Comparison of ENCODE assay signal across 19 cellular contexts in the genomic region with DNA sequence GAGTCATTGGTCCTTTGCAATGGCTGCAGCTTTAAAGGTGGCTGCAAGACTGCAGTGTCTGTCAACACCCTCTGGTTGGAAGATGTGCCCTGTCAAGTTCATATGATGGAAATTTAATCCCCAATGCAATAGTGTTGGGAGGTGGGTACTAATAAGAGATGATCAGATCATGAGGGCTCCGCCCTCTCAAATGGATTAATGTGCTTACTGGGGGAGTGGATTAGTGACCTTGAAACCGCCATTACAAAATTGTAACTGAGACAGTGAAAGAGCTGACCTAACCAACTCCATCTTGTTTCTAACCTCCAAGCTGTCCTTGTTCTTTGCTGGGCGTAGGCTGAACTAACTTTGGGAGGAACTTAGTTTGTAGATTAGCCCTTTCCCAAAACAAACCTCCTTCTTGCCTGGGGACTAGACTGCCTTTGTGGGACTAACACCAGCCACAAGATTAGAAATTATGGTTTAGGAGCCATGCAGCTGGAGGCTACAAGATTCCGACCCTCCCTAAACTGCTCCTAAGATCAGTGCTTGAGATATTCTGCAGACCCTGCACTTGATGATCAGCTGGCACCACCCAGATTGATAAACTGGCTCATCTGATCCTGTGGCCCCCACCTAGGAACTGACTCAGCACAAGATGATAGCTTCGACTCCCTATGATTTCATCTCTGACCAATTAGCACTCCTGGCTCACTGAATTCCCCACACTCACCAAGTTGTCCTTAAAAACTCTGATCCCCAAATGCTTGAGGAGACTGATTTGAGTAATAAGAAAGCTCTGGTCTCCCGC. TPM values are rescaled to one million over a fixed set of nuclear protein-coding genes. Genes with fewer than 3 reads are reported as not detected.
DNase-seq lines count a peak whose midpoint lies in the region; ATAC-seq and TF ChIP-seq lines count a peak whose summit lies in the region.
"Had no signal": no experiment of that assay in that cellular context is flagged by ENCODE, and none has a peak within 500 bp of the region (broad histone marks: within the 10 kb centered on the region; RNA-seq: fewer than 3 reads in every experiment).

No MANE protein-coding gene starts in this region.

- peaks cover 19% of the 10 kb centered on the region for H3K4me1 ChIP-seq in BE2C
- H3K4me1 ChIP-seq: A549 had no signal

- no peak overlapping the region for H3K27ac ChIP-seq in WERI-Rb-1
- H3K27ac ChIP-seq: 22Rv1; A549; BLaER1 treated with 17β-estradiol and CSF1 and Interleukin-3, amounts not matched to agents 10 nM and 100 nM; C4-2B had no signal

- no peaks in the 10 kb centered on the region for H3K9me3 Mint-ChIP-seq in progenitor cell of endocrine pancreas (ENCODE audit: low read depth)
- H3K9me3 Mint-ChIP-seq: CD4-positive, alpha-beta T cell; CD8-positive, alpha-beta T cell had no signal

- peaks cover 11% of the 10 kb centered on the region for H3K4me1 Mint-ChIP-seq in progenitor cell of endocrine pancreas (ENCODE audit: low read depth)

- no peak overlapping the region for H3K4me3 ChIP-seq in BE2C (ENCODE audit: low read depth, low read length)
- H3K4me3 ChIP-seq in WERI-Rb-1 (ENCODE audit: low read depth, low read length) = no peak overlapping the region
- H3K4me3 ChIP-seq: A549; BLaER1 treated with 17β-estradiol and CSF1 and Interleukin-3, amounts not matched to agents 10 nM and 100 nM had no signal

- H3K36me3 ChIP-seq in BE2C (peaks cover under 1% of the 10 kb centered on the region), WERI-Rb-1 (no peaks in the 10 kb centered on the region)
- H3K36me3 ChIP-seq: BLaER1 treated with 17β-estradiol and CSF1 and Interleukin-3, amounts not matched to agents 10 nM and 100 nM had no signal

- H3K9me3 ChIP-seq in BE2C (peaks cover 12% of the 10 kb centered on the region; the same call in 1 of the 2 replicates), WERI-Rb-1 (ENCODE audit: severe bottlenecking) (no peaks in the 10 kb centered on the region)
- H3K9me3 ChIP-seq: A549; BLaER1 treated with 17β-estradiol and CSF1 and Interleukin-3, amounts not matched to agents 10 nM and 100 nM; Caco-2 had no signal

- H3K27me3 ChIP-seq in BE2C (no peaks in the 10 kb centered on the region), WERI-Rb-1 (ENCODE audit: insufficient read depth, low read depth, severe bottlenecking) (no peaks in the 10 kb centered on the region)
- H3K27me3 ChIP-seq: BLaER1 treated with 17β-estradiol and CSF1 and Interleukin-3, amounts not matched to agents 10 nM and 100 nM had no signal

- peaks cover 5% of the 10 kb centered on the region for H3K27me3 Mint-ChIP-seq in progenitor cell of endocrine pancreas
- H3K27me3 Mint-ChIP-seq: CD4-positive, alpha-beta T cell had no signal

- H3K36me3 Mint-ChIP-seq in progenitor cell of endocrine pancreas (ENCODE audit: insufficient read depth) = peaks cover 2% of the 10 kb centered on the region
- H3K36me3 Mint-ChIP-seq: CD8-positive, alpha-beta T cell had no signal

- no peak for ATAC-seq in HG02870 (IDR thresholded peaks at IDR 0.05; ENCODE audit: unreplicated experiment)
- ATAC-seq: A549; CD8-positive, alpha-beta T cell had no signal

- TF ChIP-seq CTCF in BE2C (IDR thresholded peaks at IDR 0.05; ENCODE audit: low read depth, low read length) (no peak), WERI-Rb-1 (IDR thresholded peaks at IDR 0.05; ENCODE audit: low read depth, low read length) (no peak), progenitor cell of endocrine pancreas (IDR thresholded peaks at IDR 0.05; ENCODE audit: unreplicated experiment) (no peak)

- DNase-seq in BE2C (peak; percentile 97), NCI-H82 treated with DMSO at 0.1 percent for 48 hours (lab: John Stamatoyannopoulos, UW; ENCODE audit: unreplicated experiment) (peak; percentile 67), WERI-Rb-1 (peak; percentile 21), progenitor cell of endocrine pancreas (ENCODE audit: low spot score, unreplicated experiment) (no peak), Ammon's horn (ENCODE audit: low spot score) (no peak)
- DNase-seq: AML-193; Caco-2; Calu3; CD4-positive, alpha-beta T cell; CD8-positive, alpha-beta T cell; DMS79 treated with DMSO at 0.1 percent for 48 hours; GF-D8 had no signal

- H3K4me3 Mint-ChIP-seq in progenitor cell of endocrine pancreas (ENCODE audit: low read depth) = no peak overlapping the region
- H3K4me3 Mint-ChIP-seq: CD4-positive, alpha-beta T cell; CD8-positive, alpha-beta T cell had no signal

- no peak overlapping the region for H3K27ac Mint-ChIP-seq in progenitor cell of endocrine pancreas
- H3K27ac Mint-ChIP-seq: CD4-positive, alpha-beta T cell; CD8-positive, alpha-beta T cell had no signal

RNA-seq across cellular contexts. Expression of a gene that starts 13.7 kb away (rescaled TPM):
- polyA plus RNA-seq in BE2C (2012; ENCODE audit: insufficient read depth, insufficient read length, low read depth) = 1,296 TPM
- 15.5 and 17.6 TPM in 2 replicates for total RNA-seq in progenitor cell of endocrine pancreas
- total RNA-seq: A172; CD8-positive, alpha-beta T cell had no signal
- polyA plus RNA-seq: A549, BJ had no signal

Comparison
In these comparisons a context has a peak if more than half of its experiments do, and no peak if none do; other contexts are left out.
1. DNase-seq: peak in BE2C (single experiment), NCI-H82 treated with DMSO at 0.1 percent for 48 hours (single experiment) and WERI-Rb-1 (single experiment); none in progenitor cell of endocrine pancreas (single experiment) and Ammon's horn (single experiment).